Comparison of ENCODE assay signal across 19 cellular contexts in genomic region chr10:2222631-2223030, GRCh38.
"Had no signal": no experiment of that assay in that cellular context is flagged by ENCODE, and none has a peak within 500 bp of the region (broad histone marks: within the 10 kb centered on the region; RNA-seq: fewer than 3 reads in every experiment).

No MANE protein-coding gene starts in this region.

- H3K36me3 ChIP-seq: sigmoid colon, thoracic aorta, transverse colon had no signal

- H3K4me2 ChIP-seq: hepatocyte had no signal

- H3K9me3 Mint-ChIP-seq: neural crest cell; stimulated activated naive B cell treated with anti-CD40 and anti-IgM and Interleukin-4, amounts not matched to agents 10 μg/mL and 1 μg/mL and 100 μg/mL, for 72 hours; stimulated activated naive CD8-positive, alpha-beta T cell treated with anti-CD3 and anti-CD28 coated beads, Interleukin-15, amount 100 ng/mL, for 72 hours had no signal

- H3K27ac Mint-ChIP-seq: dendritic cell treated with granulocyte-macrophage colony-stimulating factor and Interleukin-4, amounts not matched to agents 40 ng/mL and 50 ng/mL, for 4 days; effector memory CD8-positive, alpha-beta T cell; naive thymus-derived CD8-positive, alpha-beta T cell; stimulated activated naive B cell treated with anti-CD40 and anti-IgM and Interleukin-4, amounts not matched to agents 10 μg/mL and 1 μg/mL and 100 μg/mL, for 72 hours; stimulated activated naive CD8-positive, alpha-beta T cell treated with anti-CD3 and anti-CD28 coated beads, Interleukin-15, amount 100 ng/mL, for 72 hours had no signal

- H2AFZ ChIP-seq: hepatocyte had no signal

- H3K4me1 ChIP-seq: foreskin keratinocyte, transverse colon had no signal

- H3K4me3 ChIP-seq: hepatocyte, mucosa of descending colon, sigmoid colon, skin epidermis, thoracic aorta, transverse colon had no signal

- H3K9me3 ChIP-seq: thoracic aorta, transverse colon had no signal

- H3K27ac ChIP-seq: foreskin keratinocyte, hepatocyte, sigmoid colon, skin epidermis, thoracic aorta, transverse colon had no signal

- DNase-seq: effector memory CD8-positive, alpha-beta T cell; erythroblast; kidney; mucosa of descending colon; naive thymus-derived CD8-positive, alpha-beta T cell; posterior cingulate gyrus; sigmoid colon; stimulated activated CD4-positive, alpha-beta T cell treated with anti-CD3 and anti-CD28 coated beads, Interleukin-2, amount 100 ng/mL, for 24 hours; stimulated activated CD4-positive, alpha-beta T cell treated with anti-CD3 and anti-CD28 coated beads, Interleukin-4, amount 100 ng/mL, for 4 hours; stimulated activated naive B cell treated with anti-CD40 and anti-IgM and Interleukin-4, amounts not matched to agents 10 μg/mL and 1 μg/mL and 100 μg/mL, for 72 hours; stimulated activated naive CD8-positive, alpha-beta T cell treated with anti-CD3 and anti-CD28 coated beads, Interleukin-15, amount 100 ng/mL, for 72 hours; transverse colon had no signal

- FAIRE-seq: colon, kidney had no signal

- H3K36me3 Mint-ChIP-seq: naive thymus-derived CD8-positive, alpha-beta T cell; stimulated activated naive B cell treated with anti-CD40 and anti-IgM and Interleukin-4, amounts not matched to agents 10 μg/mL and 1 μg/mL and 100 μg/mL, for 72 hours had no signal

- H3K27me3 ChIP-seq: foreskin keratinocyte, hepatocyte, sigmoid colon, transverse colon had no signal

- ATAC-seq: effector memory CD8-positive, alpha-beta T cell; foreskin keratinocyte; mucosa of descending colon; naive thymus-derived CD8-positive, alpha-beta T cell; stimulated activated naive B cell treated with anti-CD40 and anti-IgM and Interleukin-4, amounts not matched to agents 10 μg/mL and 1 μg/mL and 100 μg/mL, for 72 hours; stimulated activated naive CD8-positive, alpha-beta T cell treated with anti-CD3 and anti-CD28 coated beads, Interleukin-15, amount 100 ng/mL, for 72 hours had no signal
